In the genomic region with DNA sequence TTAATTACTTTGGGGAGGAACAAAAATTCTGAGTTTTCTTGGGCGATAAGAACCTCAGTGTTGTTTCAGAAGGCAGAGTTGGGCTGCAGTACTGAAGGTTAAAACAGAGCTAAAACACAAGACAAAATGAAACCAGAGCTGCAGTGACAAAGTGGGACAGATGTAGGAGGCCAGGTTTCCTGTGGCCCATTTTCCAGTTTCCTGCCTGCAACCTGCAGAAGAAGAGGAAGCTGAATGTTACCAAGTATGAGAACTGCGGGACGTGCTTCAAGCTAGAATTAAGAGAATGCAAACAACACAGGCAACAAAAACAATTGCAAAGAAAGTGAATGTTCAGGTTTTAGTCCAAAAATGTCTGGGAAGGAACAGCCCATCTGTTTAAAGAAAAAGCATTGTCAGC, we compare ENCODE assay signal across 1 cellular context.
TF ChIP-seq lines count a peak whose summit lies in the region.

No MANE protein-coding gene starts in this region.

TF ChIP-seq in GM23338, 12 proteins besides CTCF, POLR2A, EP300 and RAD21 (continued from another document):
- TF ChIP-seq NANOG (IDR thresholded peaks at IDR 0.05; ENCODE audit: borderline replicate concordance) (no peak), POLR2AphosphoS5 (IDR thresholded peaks at IDR 0.05; ENCODE audit: low read depth) (no peak), ZNF331 (CRISPR knock-in tag; IDR thresholded peaks at IDR 0.05; ENCODE audit: low read depth) (no peak), STAT1 (IDR thresholded peaks at IDR 0.05; ENCODE audit: unreplicated experiment) (no peak), EZH2 (IDR thresholded peaks at IDR 0.05; ENCODE audit: low read depth, unreplicated experiment) (no peak), CREB1 (CRISPR knock-in tag; IDR thresholded peaks at IDR 0.05; ENCODE audit: low read depth) (no peak), EZH2phosphoT487 (IDR thresholded peaks at IDR 0.05; ENCODE audit: unreplicated experiment) (no peak)
- TF ChIP-seq, protein P1, sequence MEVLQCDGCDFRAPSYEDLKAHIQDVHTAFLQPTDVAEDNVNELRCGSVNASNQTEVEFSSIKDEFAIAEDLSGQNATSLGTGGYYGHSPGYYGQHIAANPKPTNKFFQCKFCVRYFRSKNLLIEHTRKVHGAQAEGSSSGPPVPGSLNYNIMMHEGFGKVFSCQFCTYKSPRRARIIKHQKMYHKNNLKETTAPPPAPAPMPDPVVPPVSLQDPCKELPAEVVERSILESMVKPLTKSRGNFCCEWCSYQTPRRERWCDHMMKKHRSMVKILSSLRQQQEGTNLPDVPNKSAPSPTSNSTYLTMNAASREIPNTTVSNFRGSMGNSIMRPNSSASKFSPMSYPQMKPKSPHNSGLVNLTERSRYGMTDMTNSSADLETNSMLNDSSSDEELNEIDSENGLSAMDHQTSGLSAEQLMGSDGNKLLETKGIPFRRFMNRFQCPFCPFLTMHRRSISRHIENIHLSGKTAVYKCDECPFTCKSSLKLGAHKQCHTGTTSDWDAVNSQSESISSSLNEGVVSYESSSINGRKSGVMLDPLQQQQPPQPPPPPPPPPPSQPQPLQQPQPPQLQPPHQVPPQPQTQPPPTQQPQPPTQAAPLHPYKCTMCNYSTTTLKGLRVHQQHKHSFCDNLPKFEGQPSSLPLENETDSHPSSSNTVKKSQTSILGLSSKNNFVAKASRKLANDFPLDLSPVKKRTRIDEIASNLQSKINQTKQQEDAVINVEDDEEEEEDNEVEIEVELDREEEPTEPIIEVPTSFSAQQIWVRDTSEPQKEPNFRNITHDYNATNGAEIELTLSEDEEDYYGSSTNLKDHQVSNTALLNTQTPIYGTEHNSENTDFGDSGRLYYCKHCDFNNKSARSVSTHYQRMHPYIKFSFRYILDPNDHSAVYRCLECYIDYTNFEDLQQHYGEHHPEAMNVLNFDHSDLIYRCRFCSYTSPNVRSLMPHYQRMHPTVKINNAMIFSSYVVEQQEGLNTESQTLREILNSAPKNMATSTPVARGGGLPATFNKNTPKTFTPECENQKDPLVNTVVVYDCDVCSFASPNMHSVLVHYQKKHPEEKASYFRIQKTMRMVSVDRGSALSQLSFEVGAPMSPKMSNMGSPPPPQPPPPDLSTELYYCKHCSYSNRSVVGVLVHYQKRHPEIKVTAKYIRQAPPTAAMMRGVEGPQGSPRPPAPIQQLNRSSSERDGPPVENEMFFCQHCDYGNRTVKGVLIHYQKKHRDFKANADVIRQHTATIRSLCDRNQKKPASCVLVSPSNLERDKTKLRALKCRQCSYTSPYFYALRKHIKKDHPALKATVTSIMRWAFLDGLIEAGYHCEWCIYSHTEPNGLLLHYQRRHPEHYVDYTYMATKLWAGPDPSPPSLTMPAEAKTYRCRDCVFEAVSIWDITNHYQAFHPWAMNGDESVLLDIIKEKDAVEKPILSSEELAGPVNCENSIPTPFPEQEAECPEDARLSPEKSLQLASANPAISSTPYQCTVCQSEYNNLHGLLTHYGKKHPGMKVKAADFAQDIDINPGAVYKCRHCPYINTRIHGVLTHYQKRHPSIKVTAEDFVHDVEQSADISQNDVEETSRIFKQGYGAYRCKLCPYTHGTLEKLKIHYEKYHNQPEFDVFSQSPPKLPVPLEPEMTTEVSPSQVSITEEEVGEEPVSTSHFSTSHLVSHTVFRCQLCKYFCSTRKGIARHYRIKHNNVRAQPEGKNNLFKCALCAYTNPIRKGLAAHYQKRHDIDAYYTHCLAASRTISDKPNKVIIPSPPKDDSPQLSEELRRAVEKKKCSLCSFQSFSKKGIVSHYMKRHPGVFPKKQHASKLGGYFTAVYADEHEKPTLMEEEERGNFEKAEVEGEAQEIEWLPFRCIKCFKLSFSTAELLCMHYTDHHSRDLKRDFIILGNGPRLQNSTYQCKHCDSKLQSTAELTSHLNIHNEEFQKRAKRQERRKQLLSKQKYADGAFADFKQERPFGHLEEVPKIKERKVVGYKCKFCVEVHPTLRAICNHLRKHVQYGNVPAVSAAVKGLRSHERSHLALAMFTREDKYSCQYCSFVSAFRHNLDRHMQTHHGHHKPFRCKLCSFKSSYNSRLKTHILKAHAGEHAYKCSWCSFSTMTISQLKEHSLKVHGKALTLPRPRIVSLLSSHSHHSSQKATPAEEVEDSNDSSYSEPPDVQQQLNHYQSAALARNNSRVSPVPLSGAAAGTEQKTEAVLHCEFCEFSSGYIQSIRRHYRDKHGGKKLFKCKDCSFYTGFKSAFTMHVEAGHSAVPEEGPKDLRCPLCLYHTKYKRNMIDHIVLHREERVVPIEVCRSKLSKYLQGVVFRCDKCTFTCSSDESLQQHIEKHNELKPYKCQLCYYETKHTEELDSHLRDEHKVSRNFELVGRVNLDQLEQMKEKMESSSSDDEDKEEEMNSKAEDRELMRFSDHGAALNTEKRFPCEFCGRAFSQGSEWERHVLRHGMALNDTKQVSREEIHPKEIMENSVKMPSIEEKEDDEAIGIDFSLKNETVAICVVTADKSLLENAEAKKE (CRISPR knock-in tag; IDR thresholded peaks at IDR 0.05), result no peak
TF ChIP-seq in GM23338: peak in this region for 0.
